ENCODE assay signal across 9 cellular contexts in the genomic region with DNA sequence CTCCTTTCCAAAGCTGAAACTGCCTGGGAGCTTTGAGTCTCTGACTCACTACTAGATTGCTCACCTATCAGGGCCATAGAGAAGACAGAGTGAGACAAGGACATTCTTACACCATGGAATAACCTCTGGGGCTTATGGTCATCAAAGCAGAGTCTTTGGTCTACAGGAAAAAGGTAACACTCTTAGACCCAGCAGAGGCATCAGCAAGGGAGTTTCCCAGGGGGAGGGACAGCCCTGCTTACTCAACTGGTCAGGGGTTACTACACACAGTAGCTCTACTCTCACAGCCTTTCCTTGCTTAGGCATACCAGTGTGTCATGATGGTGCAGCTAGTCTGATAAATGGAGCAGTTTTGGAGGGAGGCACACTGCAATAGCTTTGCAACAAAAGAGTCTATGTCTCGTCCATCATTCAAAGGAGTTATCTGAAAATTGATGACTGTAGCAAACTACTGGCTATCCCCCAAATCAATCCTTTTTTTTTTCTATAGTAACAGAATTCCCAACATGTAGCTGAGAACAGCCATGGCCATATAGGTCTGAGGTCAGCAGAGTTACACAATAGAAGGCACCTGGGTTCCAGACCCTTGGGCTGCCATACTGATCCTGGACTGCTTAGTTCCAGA. TPM values are rescaled to one million over a fixed set of nuclear protein-coding genes. Genes with fewer than 3 reads are reported as not detected.
DNase-seq lines count a peak whose midpoint lies in the region; ATAC-seq and TF ChIP-seq lines count a peak whose summit lies in the region.
"Had no signal": no experiment of that assay in that cellular context is flagged by ENCODE, and none has a peak within 500 bp of the region (broad histone marks: within the 10 kb centered on the region; RNA-seq: fewer than 3 reads in every experiment).

No MANE protein-coding gene starts in this region.

- ATAC-seq in GM18907 (IDR thresholded peaks at IDR 0.05; ENCODE audit: unreplicated experiment) (peak; percentile 82), HG03097 (IDR thresholded peaks at IDR 0.05; ENCODE audit: low FRiP score, unreplicated experiment) (peak; percentile 63), lung (ENCODE audit: insufficient read depth, low FRiP score) (peak; percentile 66), GM21381 (IDR thresholded peaks at IDR 0.05; ENCODE audit: unreplicated experiment) (no peak)
- ATAC-seq: HCT116 had no signal

- H3K4me1 ChIP-seq in adrenal gland (replicated peaks in 1 of 2) (peaks cover 0 to 79% of the 10 kb centered on the region in 2 donors), lung (ENCODE audit: control insufficient read depth in 2 of 2, insufficient read depth in 2 of 2, low read length in 2 of 2) (peaks cover 10 to 24% of the 10 kb centered on the region in 2 donors)

- H3K27me3 ChIP-seq in adrenal gland (no peaks in the 10 kb centered on the region), lung (ENCODE audit: control insufficient read depth, insufficient read depth) (no peaks in the 10 kb centered on the region)

- no peak for TF ChIP-seq CTCF in adrenal gland (IDR thresholded peaks at IDR 0.05)
- TF ChIP-seq CTCF in lung (IDR thresholded peaks at IDR 0.05; ENCODE audit: control extremely low read depth, extremely low read depth) = no peak

- H3K4me3 ChIP-seq in adrenal gland = no peak overlapping the region
- no peak overlapping the region for H3K4me3 ChIP-seq in lung

- TF ChIP-seq POLR2A in adrenal gland (IDR thresholded peaks at IDR 0.05) = no peak

- peak overlapping the region in 4 of 5 donors; percentile 14 to 91 (median 66) for H3K27ac ChIP-seq in adrenal gland
- peak overlapping the region; percentile 88 to 96 for H3K27ac ChIP-seq in lung (ENCODE audit: low read depth in 1 of 2, low read length in 1 of 2)

- intact Hi-C loops in adrenal gland (cut with DNase I) = no loop called here

- DNase-seq in AG08395 (ENCODE audit: low spot score) (peak; percentile 49), adrenal gland (peak in 2 of 7 donors; percentile 29 to 35), lung (ENCODE audit: low spot score) (no peak), NCI-H1092 treated with DMSO at 0.1 percent for 48 hours (lab: John Stamatoyannopoulos, UW) (no peak), NCI-H2081 treated with DMSO at 0.1 percent for 48 hours (lab: John Stamatoyannopoulos, UW) (no peak)

- 76 to 88% (median 84%) methylated on average over 1 of the region's 1 CpG for WGBS in adrenal gland, 4 donors
- 84 to 96% methylated on average over 1 of the region's 1 CpG for WGBS in lung, 2 donors

- no peaks in the 10 kb centered on the region for H3K36me3 ChIP-seq in adrenal gland (replicated peaks in 1 of 2)
- no peaks in the 10 kb centered on the region for H3K36me3 ChIP-seq in lung (ENCODE audit: control insufficient read depth in 2 of 2, insufficient read depth in 2 of 2, low read length in 2 of 2)

- H3K9me3 ChIP-seq in adrenal gland (replicated peaks in 1 of 3) (no peaks in the 10 kb centered on the region), lung (ENCODE audit: control insufficient read depth in 2 of 2, insufficient read depth in 1 of 2, low read length in 1 of 2) (no peaks in the 10 kb centered on the region)

RNA-seq across cellular contexts. Expression of gene CD28, which starts 22.4 kb away (rescaled TPM):
- total RNA-seq in adrenal gland (1 to 10 TPM in 1 of 8 donors, under 1 TPM in 6, not detected in 1; 0.14 to 1.4 (median 0.61) TPM), lung (1 to 10 TPM; 1.0 to 3.0 TPM)
- polyA plus RNA-seq in adrenal gland (under 1 TPM; 0.08 to 0.13 (median 0.09) TPM), lung (under 1 TPM; 0.14 to 0.84 TPM)
